ENCODE assay signal across 25 cellular contexts in the genomic region with DNA sequence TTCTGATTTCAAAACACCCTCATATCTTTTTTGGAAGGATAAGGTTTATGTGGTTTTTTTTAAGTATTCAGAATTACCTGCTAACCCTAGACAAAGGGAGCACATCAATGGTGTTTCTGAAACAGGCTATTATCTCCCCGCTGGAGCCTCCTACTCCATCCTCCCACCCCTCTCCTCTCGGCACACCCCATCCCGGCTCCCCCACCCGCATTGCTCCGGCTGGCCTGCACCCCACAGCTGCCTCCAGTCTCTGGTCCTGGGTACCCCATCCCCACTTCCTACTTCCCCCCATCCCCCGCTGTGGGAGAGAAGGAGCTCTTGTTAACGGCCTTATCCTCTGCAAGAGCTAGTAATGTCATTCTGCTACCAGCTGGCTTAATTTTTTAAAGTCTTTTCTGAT. TPM values are rescaled to one million over a fixed set of nuclear protein-coding genes. Genes with fewer than 3 reads are reported as not detected.
A peak's percentile ranks its signal among the peaks of the same experiment; 100 is the strongest.
DNase-seq lines count a peak whose midpoint lies in the region; ATAC-seq and TF ChIP-seq lines count a peak whose summit lies in the region.
"Had no signal": no experiment of that assay in that cellular context is flagged by ENCODE, and none has a peak within 500 bp of the region (broad histone marks: within the 10 kb centered on the region; RNA-seq: fewer than 3 reads in every experiment).

No MANE protein-coding gene starts in this region.

- intact Hi-C loops in spleen (cut with DNase I; ENCODE audit: low total_unique reads) = no loop called here

- POLR2A ChIA-PET in T-cell (lab: Charles Lee) = interaction anchor here in 1 of 2 donors (0.6 kb wide), 1 partner anchor 67 kb away, joined by 3 read pairs; no protein-coding TSS in a partner anchor

- H3K36me3 Mint-ChIP-seq in T-helper 17 cell (ENCODE audit: low read depth) (peaks cover 17% of the 10 kb centered on the region), T-cell (peaks cover 40% of the 10 kb centered on the region)

- H3K27me3 Mint-ChIP-seq in T-helper 17 cell (no peaks in the 10 kb centered on the region), T-cell (no peaks in the 10 kb centered on the region)
- H3K27me3 Mint-ChIP-seq: CD4-positive, CD25-positive, alpha-beta regulatory T cell had no signal

- no peak for TF ChIP-seq POLR2A in spleen (IDR thresholded peaks at IDR 0.05)

- 73 to 87% (median 76%) methylated on average over 7 of the region's 7 CpGs for WGBS in spleen, 5 donors

- H3K4me1 Mint-ChIP-seq in T-helper 17 cell (peaks cover 3% of the 10 kb centered on the region), T-cell (no peaks in the 10 kb centered on the region)

- H3K27me3 ChIP-seq in spleen (replicated peaks in 1 of 7) = no peaks in the 10 kb centered on the region

- H3K9me3 ChIP-seq in T-helper 17 cell (ENCODE audit: control insufficient read depth, low read length, poor library complexity, severe bottlenecking) (no peaks in the 10 kb centered on the region), spleen (no peaks in the 10 kb centered on the region)

- CTCF ChIA-PET in T-cell (lab: Charles Lee) = no interaction called here

- DNase-seq in activated effector memory CD4-positive, alpha-beta T cell treated with anti-CD3 and anti-CD28 coated beads, Interleukin-2, amount 50 U/mL, for 16 hours = peak; percentile 14
- no peak for DNase-seq in activated effector memory CD4-positive, alpha-beta T cell treated with Interleukin-2 at 50 U/mL for 16 hours
- DNase-seq in T-helper 17 cell = no peak
- peak; percentile 19 for DNase-seq in left kidney (ENCODE audit: low read depth, low spot score)
- peak; percentile 48 for DNase-seq in spleen
- DNase-seq in NCI-H526 treated with DMSO at 0.1 percent for 48 hours (lab: John Stamatoyannopoulos, UW) = no peak
- DNase-seq in T-cell = no peak
- DNase-seq: CD4-positive, CD25-positive, alpha-beta regulatory T cell; DMS153; DND-41; GM23248; H9; HFFc6; KBM-7; MV-4-11; NCI-H1105; NCI-H1436 treated with DMSO at 0.1 percent for 48 hours; NCI-H187 treated with DMSO at 0.1 percent for 48 hours; NCI-H2171 treated with DMSO at 0.1 percent for 48 hours; NCI-H446 treated with DMSO at 0.1 percent for 48 hours; NCI-H526; PC-9 had no signal

- peaks cover 0 to 5% (median 0%) of the 10 kb centered on the region in 6 donors for H3K4me1 ChIP-seq in spleen

- no peak for TF ChIP-seq CTCF in spleen (IDR thresholded peaks at IDR 0.05 in 8 of 11, conservative IDR thresholded peaks at IDR 0.05 in 3 of 11)

- no peak overlapping the region for H3K4me3 ChIP-seq in spleen
- H3K4me3 ChIP-seq: GM23248, PC-9 had no signal

- H3K36me3 ChIP-seq in spleen = peaks cover 0 to 100% (median 31%) of the 10 kb centered on the region in 6 donors

- H3K27ac Mint-ChIP-seq in T-helper 17 cell (peak overlapping the region; percentile 41), T-cell (no peak overlapping the region)
- H3K27ac Mint-ChIP-seq: HFFc6 had no signal

- H3K4me3 Mint-ChIP-seq in T-helper 17 cell (no peak overlapping the region), T-cell (no peak overlapping the region)
- H3K4me3 Mint-ChIP-seq: CD4-positive, CD25-positive, alpha-beta regulatory T cell; H9; HFFc6 had no signal

- ATAC-seq in T-helper 17 cell = no peak
- no peak for ATAC-seq in GM21423 (IDR thresholded peaks at IDR 0.05; ENCODE audit: unreplicated experiment)
- ATAC-seq in T-cell (replicated peaks in 1 of 4) = no peak
- ATAC-seq: Right ventricle myocardium inferior had no signal

- no peaks in the 10 kb centered on the region for H3K9me3 Mint-ChIP-seq in T-cell
- H3K9me3 Mint-ChIP-seq: CD4-positive, CD25-positive, alpha-beta regulatory T cell; H9; HFFc6 had no signal

- no peak overlapping the region for H3K27ac ChIP-seq in spleen
- H3K27ac ChIP-seq: 22Rv1, GM23248, PC-9 had no signal

RNA-seq across cellular contexts. Expression of a gene that starts 59.2 kb away (rescaled TPM):
- 1 to 10 TPM; 4.6 to 6.2 TPM for total RNA-seq in T-helper 17 cell
- total RNA-seq in spleen = 10 to 100 TPM; 16.9 to 30.2 (median 22.1) TPM
- 1 to 10 TPM; 5.8 to 8.9 (median 7.3) TPM for polyA plus RNA-seq in spleen
- total RNA-seq in T-cell = 1 to 10 TPM; 5.4 to 8.2 (median 7.0) TPM

Comparison
In these comparisons a context has a peak if more than half of its experiments do, and no peak if none do; other contexts are left out.
1. DNase-seq: peak in activated effector memory CD4-positive, alpha-beta T cell treated with anti-CD3 and anti-CD28 coated beads, Interleukin-2, amount 50 U/mL, for 16 hours (single experiment), left kidney (single experiment) and spleen (single experiment); none in activated effector memory CD4-positive, alpha-beta T cell treated with Interleukin-2 at 50 U/mL for 16 hours (single experiment), T-helper 17 cell (0 of 3), NCI-H526 treated with DMSO at 0.1 percent for 48 hours (single experiment) and T-cell (0 of 34).